ENCODE assay signal across 18 cellular contexts in genomic region chr15:45448516-45448915, GRCh38.
DNase-seq lines count a peak whose midpoint lies in the region; ATAC-seq and TF ChIP-seq lines count a peak whose summit lies in the region.
"Had no signal": no experiment of that assay in that cellular context is flagged by ENCODE, and none has a peak within 500 bp of the region (broad histone marks: within the 10 kb centered on the region; RNA-seq: fewer than 3 reads in every experiment).

No MANE protein-coding gene starts in this region.

- DNase-seq in Caco-2, result peak in 1 of 2 experiments; percentile 54
- no peak for DNase-seq in Panc1 (ENCODE audit: low read depth, low spot score)
- DNase-seq in neural progenitor cell (ENCODE audit: low spot score), result no peak
- no peak for DNase-seq in stimulated activated naive CD8-positive, alpha-beta T cell treated with anti-CD3 and anti-CD28 coated beads, Interleukin-15, amount 100 ng/mL, for 72 hours
- no peak for DNase-seq in SKM-1 treated with dmso at 0.1 percent for 144 hours (lab: John Stamatoyannopoulos, UW; ENCODE audit: unreplicated experiment)
- no peak for DNase-seq in GM03348 (ENCODE audit: low spot score)
- DNase-seq: activated naive CD8-positive, alpha-beta T cell treated with anti-CD3 and anti-CD28 coated beads, Interleukin-2, amount 10 ng/mL, durations not matched to agents 7 days and 5 days; HFFc6; NCI-H1092 treated with DMSO at 0.1 percent for 48 hours; NCI-H2107; NCI-H524; nephron progenitor cell; T-helper 2 cell had no signal

- H3K36me3 ChIP-seq in Caco-2 (ENCODE audit: control insufficient read depth, insufficient read depth, low read length), result no peaks in the 10 kb centered on the region
- H3K36me3 ChIP-seq in Panc1 (ENCODE audit: control insufficient read depth, insufficient read depth, low read length), result no peaks in the 10 kb centered on the region
- H3K36me3 ChIP-seq in esophagus (ENCODE audit: control insufficient read depth in 2 of 2, insufficient read depth in 2 of 2, low read length in 1 of 2), result no peaks in the 10 kb centered on the region
- no peaks in the 10 kb centered on the region for H3K36me3 ChIP-seq in neural progenitor cell
- H3K36me3 ChIP-seq: right atrium auricular region had no signal

- H3K9me3 Mint-ChIP-seq in Caco-2 (ENCODE audit: unreplicated experiment) (no peaks in the 10 kb centered on the region), neural progenitor cell (peaks cover 5% of the 10 kb centered on the region)
- peaks cover 4 to 7% of the 10 kb centered on the region in 2 donors for H3K9me3 Mint-ChIP-seq in stimulated activated naive CD8-positive, alpha-beta T cell treated with anti-CD3 and anti-CD28 coated beads, Interleukin-15, amount 100 ng/mL, for 72 hours
- H3K9me3 Mint-ChIP-seq: HFFc6; stimulated activated naive CD8-positive, alpha-beta T cell treated with anti-CD3 and anti-CD28 coated beads, Interleukin-15, Interleukin-2, amounts not matched to agents 100 ng/mL and 50 ng/mL, for 24 hours had no signal

- peaks cover 31% of the 10 kb centered on the region for H3K4me1 Mint-ChIP-seq in Caco-2 (ENCODE audit: low read depth, unreplicated experiment)
- H3K4me1 Mint-ChIP-seq in neural progenitor cell, result no peaks in the 10 kb centered on the region
- H3K4me1 Mint-ChIP-seq in stimulated activated naive CD8-positive, alpha-beta T cell treated with anti-CD3 and anti-CD28 coated beads, Interleukin-15, amount 100 ng/mL, for 72 hours, result no peaks in the 10 kb centered on the region

- no peaks in the 10 kb centered on the region for H3F3A ChIP-seq in neural progenitor cell (ENCODE audit: low read depth)

- WGBS in esophagus, 2 donors, result 64% methylated on average over 7 of the region's 7 CpGs

- in situ Hi-C loops in Panc1 (cut with HindIII; ENCODE audit: low pct_unique_long_range_greater_than_20kb, low sequenced_read_pairs), result no loop called here

- H3K27me3 ChIP-seq in Caco-2 (replicated peaks; ENCODE audit: control insufficient read depth, insufficient read depth, low read length) (no peaks in the 10 kb centered on the region), Panc1 (ENCODE audit: control insufficient read depth, insufficient read depth, low read length) (no peaks in the 10 kb centered on the region), esophagus (ENCODE audit: control insufficient read depth in 1 of 2, insufficient read depth in 2 of 2, low read length in 2 of 2) (no peaks in the 10 kb centered on the region), neural progenitor cell (no peaks in the 10 kb centered on the region)
- H3K27me3 ChIP-seq: right atrium auricular region had no signal

- H3K4me1 ChIP-seq in Caco-2, result peaks cover 32% of the 10 kb centered on the region
- peaks cover 35% of the 10 kb centered on the region for H3K4me1 ChIP-seq in Panc1 (ENCODE audit: control insufficient read depth, insufficient read depth, low read length)
- peaks cover 0 to 8% of the 10 kb centered on the region in 2 donors for H3K4me1 ChIP-seq in esophagus (ENCODE audit: control insufficient read depth in 2 of 2, insufficient read depth in 2 of 2, low read length in 1 of 2)
- no peaks in the 10 kb centered on the region for H3K4me1 ChIP-seq in neural progenitor cell

- H3K27me3 Mint-ChIP-seq in Caco-2 (ENCODE audit: insufficient read depth, unreplicated experiment) (no peaks in the 10 kb centered on the region), neural progenitor cell (ENCODE audit: insufficient read depth, low read depth) (no peaks in the 10 kb centered on the region)
- H3K27me3 Mint-ChIP-seq in stimulated activated naive CD8-positive, alpha-beta T cell treated with anti-CD3 and anti-CD28 coated beads, Interleukin-15, amount 100 ng/mL, for 72 hours, result no peaks in the 10 kb centered on the region
- H3K27me3 Mint-ChIP-seq: activated naive CD8-positive, alpha-beta T cell treated with anti-CD3 and anti-CD28 coated beads, Interleukin-2, amount 10 ng/mL, durations not matched to agents 7 days and 5 days; stimulated activated naive CD8-positive, alpha-beta T cell treated with anti-CD3 and anti-CD28 coated beads, Interleukin-15, Interleukin-2, amounts not matched to agents 100 ng/mL and 50 ng/mL, for 24 hours had no signal

- CTCF ChIA-PET in Caco-2 (lab: Charles Lee) (no interaction called here), Panc1 (lab: Charles Lee) (interaction anchor here (1.2 kb wide), 1 partner anchor 19 kb away, joined by 5 read pairs; no protein-coding TSS in a partner anchor)

- POLR2A ChIA-PET in Caco-2 (lab: Charles Lee), result no interaction called here
- POLR2A ChIA-PET in Panc1 (lab: Charles Lee), result interaction anchor here (0.5 kb wide), 1 partner anchor 16 kb away, joined by 8 read pairs; no protein-coding TSS in a partner anchor

- BruUV-seq in Caco-2 (replicated peaks; lab: Mats Ljungman, UMichigan) (no TSS peak), Panc1 (replicated peaks; lab: Mats Ljungman, UMichigan) (no TSS peak)

- H3K4me3 Mint-ChIP-seq in Caco-2 (ENCODE audit: unreplicated experiment) (no peak overlapping the region), neural progenitor cell (no peak overlapping the region)
- no peak overlapping the region for H3K4me3 Mint-ChIP-seq in stimulated activated naive CD8-positive, alpha-beta T cell treated with anti-CD3 and anti-CD28 coated beads, Interleukin-15, amount 100 ng/mL, for 72 hours
- H3K4me3 Mint-ChIP-seq: activated naive CD8-positive, alpha-beta T cell treated with anti-CD3 and anti-CD28 coated beads, Interleukin-2, amount 10 ng/mL, durations not matched to agents 7 days and 5 days; activated T-helper 1 cell treated with anti-CD3 and anti-CD28 coated beads, Interleukin-12 subunit alpha, Interleukin-12 subunit beta, Interleukin-2, Interleukin-4 antibody, amounts not matched to agents 30 ng/mL and 10 ng/mL and 1 ng/mL, durations not matched to agents 14 hours and 24 hours and 36 hours; HFFc6; nephron progenitor cell; stimulated activated naive CD8-positive, alpha-beta T cell treated with anti-CD3 and anti-CD28 coated beads, Interleukin-15, Interleukin-2, amounts not matched to agents 100 ng/mL and 50 ng/mL, for 24 hours had no signal

- H3K36me3 Mint-ChIP-seq in Caco-2 (ENCODE audit: insufficient read depth, unreplicated experiment), result peaks cover 5% of the 10 kb centered on the region
- no peaks in the 10 kb centered on the region for H3K36me3 Mint-ChIP-seq in neural progenitor cell

- H3K79me2 ChIP-seq in neural progenitor cell (ENCODE audit: low read depth), result no peaks in the 10 kb centered on the region

- H3K27ac ChIP-seq in Panc1 (ENCODE audit: low read length), result peak overlapping the region; percentile 76
- peak overlapping the region; percentile 31 to 70 for H3K27ac ChIP-seq in esophagus (ENCODE audit: low read depth in 2 of 2, low read length in 1 of 2)
- no peak overlapping the region for H3K27ac ChIP-seq in neural progenitor cell
- H3K27ac ChIP-seq: right atrium auricular region had no signal

- TF ChIP-seq CTCF in Caco-2 (IDR thresholded peaks at IDR 0.05; ENCODE audit: insufficient read depth in 1 of 2, low read depth in 1 of 2, low read length in 1 of 2, severe bottlenecking in 1 of 2, unreplicated experiment in 1 of 2) (no peak), Panc1 (IDR thresholded peaks at IDR 0.05) (no peak), neural progenitor cell (IDR thresholded peaks at IDR 0.05) (no peak)

- H4K20me1 ChIP-seq in neural progenitor cell (ENCODE audit: low read depth), result no peaks in the 10 kb centered on the region

- H3K4me2 ChIP-seq in neural progenitor cell, result no peak overlapping the region

- H3K27ac Mint-ChIP-seq in Caco-2 (ENCODE audit: unreplicated experiment) (peak overlapping the region; percentile 67), neural progenitor cell (peak overlapping the region; percentile 44)
- no peak overlapping the region for H3K27ac Mint-ChIP-seq in stimulated activated naive CD8-positive, alpha-beta T cell treated with anti-CD3 and anti-CD28 coated beads, Interleukin-15, amount 100 ng/mL, for 72 hours
- H3K27ac Mint-ChIP-seq: activated naive CD8-positive, alpha-beta T cell treated with anti-CD3 and anti-CD28 coated beads, Interleukin-2, amount 10 ng/mL, durations not matched to agents 7 days and 5 days; activated T-helper 1 cell treated with anti-CD3 and anti-CD28 coated beads, Interleukin-12 subunit alpha, Interleukin-12 subunit beta, Interleukin-2, Interleukin-4 antibody, amounts not matched to agents 30 ng/mL and 10 ng/mL and 1 ng/mL, durations not matched to agents 14 hours and 24 hours and 36 hours; HFFc6; nephron progenitor cell; stimulated activated naive CD8-positive, alpha-beta T cell treated with anti-CD3 and anti-CD28 coated beads, Interleukin-15, Interleukin-2, amounts not matched to agents 100 ng/mL and 50 ng/mL, for 24 hours had no signal

- ATAC-seq in Panc1 (peak; percentile 50), HG03520 (IDR thresholded peaks at IDR 0.05; ENCODE audit: unreplicated experiment) (no peak)
- no peak for ATAC-seq in stimulated activated naive CD8-positive, alpha-beta T cell treated with anti-CD3 and anti-CD28 coated beads, Interleukin-15, amount 100 ng/mL, for 72 hours

- intact Hi-C loops in Caco-2 (cut with micrococcal nuclease; ENCODE audit: unreplicated experiment) (loop anchor here (2.0 kb wide), 1 partner anchor 282 kb away; no protein-coding TSS in a partner anchor), Panc1 (cut with micrococcal nuclease; ENCODE audit: unreplicated experiment) (no loop called here)

- H3K9me3 ChIP-seq in Caco-2, result peaks cover 6% of the 10 kb centered on the region
- no peaks in the 10 kb centered on the region; the same call in 1 of the 2 replicates for H3K9me3 ChIP-seq in Panc1 (ENCODE audit: control insufficient read depth, insufficient read depth, low read depth, low read length)
- no peaks in the 10 kb centered on the region for H3K9me3 ChIP-seq in esophagus (ENCODE audit: control insufficient read depth in 2 of 2, insufficient read depth in 1 of 2, low read depth in 1 of 2, low read length in 1 of 2)
- H3K9me3 ChIP-seq in neural progenitor cell (ENCODE audit: low read depth), result no peaks in the 10 kb centered on the region
- H3K9me3 ChIP-seq: right atrium auricular region had no signal

- no peak overlapping the region for H3K4me3 ChIP-seq in Caco-2 (ENCODE audit: low read depth, low read length)
- H3K4me3 ChIP-seq in Panc1 (ENCODE audit: low read depth in 2 of 2, low read length in 2 of 2), result no peak overlapping the region
- H3K4me3 ChIP-seq in esophagus (ENCODE audit: low read depth in 1 of 2, low read length in 2 of 2), result no peak overlapping the region
- no peak overlapping the region for H3K4me3 ChIP-seq in neural progenitor cell
- H3K4me3 ChIP-seq: right atrium auricular region had no signal

- peak overlapping the region; percentile 39 for H2AFZ ChIP-seq in neural progenitor cell (replicated peaks)

- no peak overlapping the region for H3K9ac ChIP-seq in neural progenitor cell

Comparison
In these comparisons a context has a peak if more than half of its experiments do, and no peak if none do; other contexts are left out.
1. H3K27ac Mint-ChIP-seq: peak in Caco-2 (single experiment) and neural progenitor cell (single experiment); none in stimulated activated naive CD8-positive, alpha-beta T cell treated with anti-CD3 and anti-CD28 coated beads, Interleukin-15, amount 100 ng/mL, for 72 hours (0 of 2).